ENCODE assay signal across 8 cellular contexts in genomic region chr11:13343931-13344717, GRCh38.
DNase-seq lines count a peak whose midpoint lies in the region; TF ChIP-seq lines count a peak whose summit lies in the region.

No MANE protein-coding gene starts in this region.

- peaks cover 8% of the 10 kb centered on the region for H3K27me3 ChIP-seq in OCI-LY3 (ENCODE audit: low read depth, low read length)
- no peaks in the 10 kb centered on the region for H3K27me3 ChIP-seq in fibroblast of lung (ENCODE audit: control insufficient read depth, insufficient read depth, low read length)
- H3K27me3 ChIP-seq in neural progenitor cell: no peaks in the 10 kb centered on the region

- H3K27ac ChIP-seq in OCI-LY3 (ENCODE audit: low read length) (no peak overlapping the region), fibroblast of lung (ENCODE audit: insufficient read depth, low read length) (no peak overlapping the region), neural progenitor cell (no peak overlapping the region)

- peak; percentile 82 for TF ChIP-seq CTCF in OCI-LY3 (IDR thresholded peaks at IDR 0.05; ENCODE audit: low read depth, low read length)
- TF ChIP-seq CTCF in fibroblast of lung (conservative IDR thresholded peaks at IDR 0.05 in 1 of 2, IDR thresholded peaks at IDR 0.05 in 1 of 2; ENCODE audit: low read depth in 1 of 2, low read length in 2 of 2): peak; percentile 76 to 93
- peak; percentile 92 for TF ChIP-seq CTCF in neural progenitor cell (IDR thresholded peaks at IDR 0.05)

- H3K4me3 ChIP-seq in OCI-LY3 (ENCODE audit: low read length) (no peak overlapping the region), fibroblast of lung (replicated peaks in 1 of 4; ENCODE audit: control extremely low read depth in 1 of 4, insufficient read depth in 1 of 4, low read depth in 3 of 4, low read length in 4 of 4) (no peak overlapping the region), neural progenitor cell (no peak overlapping the region)

- no peaks in the 10 kb centered on the region for H3F3A ChIP-seq in neural progenitor cell (ENCODE audit: low read depth)

- DNase-seq in Ammon's horn (ENCODE audit: low spot score) (peak; percentile 81), GM19240 (ENCODE audit: insufficient read length, low spot score) (peak; percentile 45), HuH-7.5 (ENCODE audit: low spot score) (peak; percentile 54), activated T-cell treated with anti-CD3 and anti-CD28 coated beads for 48 hours (ENCODE audit: low read depth) (peak; percentile 51), fibroblast of lung (ENCODE audit: low read depth in 2 of 2) (peak; percentile 67 to 81), neural progenitor cell (ENCODE audit: low spot score) (peak; percentile 79), superior temporal gyrus (ENCODE audit: extremely low spot score) (peak; percentile 89)

- H3K79me2 ChIP-seq in OCI-LY3 (ENCODE audit: low read length): no peaks in the 10 kb centered on the region
- no peaks in the 10 kb centered on the region for H3K79me2 ChIP-seq in fibroblast of lung (ENCODE audit: control insufficient read depth, insufficient read depth, low read length)
- no peaks in the 10 kb centered on the region for H3K79me2 ChIP-seq in neural progenitor cell (ENCODE audit: low read depth)

- H3K9ac ChIP-seq in OCI-LY3 (ENCODE audit: low read length) (no peak overlapping the region), fibroblast of lung (ENCODE audit: insufficient read depth, low read length) (no peak overlapping the region), neural progenitor cell (no peak overlapping the region)

- no peaks in the 10 kb centered on the region for H3K36me3 Mint-ChIP-seq in neural progenitor cell

- peaks cover 17% of the 10 kb centered on the region for H3K4me1 Mint-ChIP-seq in neural progenitor cell

- H3K27me3 Mint-ChIP-seq in neural progenitor cell (ENCODE audit: insufficient read depth, low read depth): peaks cover 7% of the 10 kb centered on the region

- H3K9me3 Mint-ChIP-seq in neural progenitor cell: no peaks in the 10 kb centered on the region

- H3K9me3 ChIP-seq in OCI-LY3 (ENCODE audit: insufficient read depth, low read length): no peaks in the 10 kb centered on the region
- no peaks in the 10 kb centered on the region for H3K9me3 ChIP-seq in fibroblast of lung (ENCODE audit: control insufficient read depth, insufficient read depth, low read depth, low read length)
- H3K9me3 ChIP-seq in neural progenitor cell (ENCODE audit: low read depth): no peaks in the 10 kb centered on the region

- no peaks in the 10 kb centered on the region for H4K20me1 ChIP-seq in OCI-LY3 (ENCODE audit: insufficient read depth, low read length)
- no peaks in the 10 kb centered on the region for H4K20me1 ChIP-seq in fibroblast of lung (ENCODE audit: control insufficient read depth, extremely low read depth, insufficient read depth, low read length)
- no peaks in the 10 kb centered on the region for H4K20me1 ChIP-seq in neural progenitor cell (ENCODE audit: low read depth)

- no peak overlapping the region for H3K4me3 Mint-ChIP-seq in neural progenitor cell

- no peak overlapping the region for H2AFZ ChIP-seq in OCI-LY3 (ENCODE audit: low read depth, low read length)
- no peak overlapping the region for H2AFZ ChIP-seq in fibroblast of lung (ENCODE audit: low read length)
- H2AFZ ChIP-seq in neural progenitor cell (replicated peaks): no peak overlapping the region

- H3K4me1 ChIP-seq in OCI-LY3 (ENCODE audit: low read length): peaks cover 8% of the 10 kb centered on the region
- peaks cover 7% of the 10 kb centered on the region for H3K4me1 ChIP-seq in fibroblast of lung (ENCODE audit: control insufficient read depth, extremely low read depth, insufficient read depth, low read length)
- H3K4me1 ChIP-seq in neural progenitor cell: no peaks in the 10 kb centered on the region

- H3K36me3 ChIP-seq in OCI-LY3 (replicated peaks; ENCODE audit: low read depth, low read length) (no peaks in the 10 kb centered on the region), fibroblast of lung (ENCODE audit: control insufficient read depth, insufficient read depth, low read length) (no peaks in the 10 kb centered on the region), neural progenitor cell (no peaks in the 10 kb centered on the region)

- no peak overlapping the region for H3K27ac Mint-ChIP-seq in neural progenitor cell

- H3K4me2 ChIP-seq in OCI-LY3 (ENCODE audit: low read length) (no peak overlapping the region), fibroblast of lung (ENCODE audit: extremely low read depth, insufficient read depth, low read length) (no peak overlapping the region), neural progenitor cell (no peak overlapping the region)
